Comparison of ENCODE assay signal across 20 cellular contexts in genomic region chr13:112888238-112889111, GRCh38.
DNase-seq lines count a peak whose midpoint lies in the region; ATAC-seq and TF ChIP-seq lines count a peak whose summit lies in the region.
"Had no signal": no experiment of that assay in that cellular context is flagged by ENCODE, and none has a peak within 500 bp of the region (broad histone marks: within the 10 kb centered on the region; RNA-seq: fewer than 3 reads in every experiment).

No MANE protein-coding gene starts in this region.

- H3K9ac ChIP-seq in endodermal cell (ENCODE audit: extremely low read depth, low read length, poor library complexity, severe bottlenecking) = no peak overlapping the region
- H3K9ac ChIP-seq in neuronal stem cell (ENCODE audit: low read depth, low read length, poor library complexity) = peak overlapping the region; percentile 22

- no peak overlapping the region for H4K8ac ChIP-seq in neuronal stem cell (ENCODE audit: low read depth, low read length)

- peak overlapping the region; percentile 52 for H2BK15ac ChIP-seq in neuronal stem cell (ENCODE audit: low read length)

- peak overlapping the region; percentile 72 for H2BK5ac ChIP-seq in neuronal stem cell (ENCODE audit: low read length)

- TF ChIP-seq POLR2A in esophagus squamous epithelium (IDR thresholded peaks at IDR 0.05) = no peak

- intact Hi-C loops in esophagus squamous epithelium (cut with DNase I) = no loop called here
- intact Hi-C loops in activated T-helper 2 cell treated with anti-CD3 and anti-CD28 coated beads, Interferon-gamma antibody, Interleukin-2, Interleukin-4, amounts not matched to agents 10 μg/mL and 5 μg/mL and 100 μg/mL, durations not matched to agents 14 hours and 24 hours and 36 hours (cut with micrococcal nuclease) = no loop called here

- H3K18ac ChIP-seq in neuronal stem cell (ENCODE audit: low read length) = peak overlapping the region; percentile 33

- WGBS in endodermal cell (ENCODE audit: insufficient coverage in 1 of 2, insufficient read length in 1 of 2), 2 experiments = 95 to 98% methylated on average over 23 to 34 of the region's 34 CpGs
- no CpG with 5 or more reads among the region's 34 CpGs for WGBS in neuronal stem cell (ENCODE audit: extremely low coverage in 2 of 2, insufficient read length in 2 of 2, insufficient replicate concordance in 1 of 2), 2 donors
- 80 to 91% methylated on average over 4 to 6 of the region's 34 CpGs for WGBS in esophagus squamous epithelium, 2 donors

- H3K9me3 ChIP-seq in endodermal cell (ENCODE audit: control insufficient read depth, low read length) (no peaks in the 10 kb centered on the region), neuronal stem cell (replicated peaks in 1 of 2; ENCODE audit: control insufficient read depth in 2 of 2, insufficient read depth in 1 of 2, low read depth in 1 of 2, low read length in 2 of 2) (peaks cover 0 to 3% of the 10 kb centered on the region in 2 donors), esophagus squamous epithelium (no peaks in the 10 kb centered on the region)
- H3K9me3 ChIP-seq: HAP-1 had no signal

- H3K27me3 ChIP-seq in endodermal cell (ENCODE audit: control insufficient read depth, insufficient read depth, low read length, poor library complexity, severe bottlenecking) = no peaks in the 10 kb centered on the region
- H3K27me3 ChIP-seq in neuronal stem cell (ENCODE audit: control insufficient read depth in 3 of 3, insufficient read depth in 3 of 3, low read depth in 1 of 3, low read length in 3 of 3) = peaks cover 0 to 7% (median 0%) of the 10 kb centered on the region in 3 experiments
- peaks cover 0 to 57% (median 2%) of the 10 kb centered on the region in 4 donors for H3K27me3 ChIP-seq in esophagus squamous epithelium

- H2AK5ac ChIP-seq in neuronal stem cell (ENCODE audit: low read depth, low read length) = peak overlapping the region; percentile 90

- ATAC-seq in stimulated activated naive CD8-positive, alpha-beta T cell treated with anti-CD3 and anti-CD28 coated beads, Interleukin-15, amount 100 ng/mL, for 72 hours = peak; percentile 11
- no peak for ATAC-seq in stimulated activated naive CD8-positive, alpha-beta T cell treated with anti-CD3 and anti-CD28 coated beads, Interleukin-15, Interleukin-2, amounts not matched to agents 100 U/mL and 50 U/mL, for 24 hours

- no peak overlapping the region for H2AFZ ChIP-seq in neuronal stem cell (ENCODE audit: low read length)

- H3K9me3 Mint-ChIP-seq in stimulated activated naive CD8-positive, alpha-beta T cell treated with anti-CD3 and anti-CD28 coated beads, Interleukin-15, amount 100 ng/mL, for 72 hours = no peaks in the 10 kb centered on the region
- no peaks in the 10 kb centered on the region for H3K9me3 Mint-ChIP-seq in endodermal cell
- no peaks in the 10 kb centered on the region for H3K9me3 Mint-ChIP-seq in activated T-helper 2 cell treated with anti-CD3 and anti-CD28 coated beads, Interferon-gamma antibody, Interleukin-2, Interleukin-4, amounts not matched to agents 10 μg/mL and 5 μg/mL and 100 μg/mL, durations not matched to agents 14 hours and 24 hours and 36 hours
- H3K9me3 Mint-ChIP-seq: CD8-positive, alpha-beta memory T cell had no signal

- TF ChIP-seq CTCF in endodermal cell (conservative IDR thresholded peaks at IDR 0.05) = no peak
- TF ChIP-seq CTCF in esophagus squamous epithelium (IDR thresholded peaks at IDR 0.05) = no peak

- no peak overlapping the region for H2BK120ac ChIP-seq in neuronal stem cell (ENCODE audit: low read depth, low read length)

- H3K36me3 Mint-ChIP-seq in endodermal cell (ENCODE audit: low read depth) = no peaks in the 10 kb centered on the region
- no peaks in the 10 kb centered on the region for H3K36me3 Mint-ChIP-seq in activated T-helper 2 cell treated with anti-CD3 and anti-CD28 coated beads, Interferon-gamma antibody, Interleukin-2, Interleukin-4, amounts not matched to agents 10 μg/mL and 5 μg/mL and 100 μg/mL, durations not matched to agents 14 hours and 24 hours and 36 hours (ENCODE audit: low read depth)

- H4K91ac ChIP-seq in neuronal stem cell (ENCODE audit: low read depth, low read length, poor library complexity) = peak overlapping the region; percentile 22

- no peak for DNase-seq in stimulated activated naive CD8-positive, alpha-beta T cell treated with anti-CD3 and anti-CD28 coated beads, Interleukin-15, amount 100 ng/mL, for 72 hours
- no peak for DNase-seq in stimulated activated naive CD8-positive, alpha-beta T cell treated with anti-CD3 and anti-CD28 coated beads, Interleukin-15, Interleukin-2, amounts not matched to agents 100 U/mL and 50 U/mL, for 24 hours
- peak; percentile 52 for DNase-seq in endodermal cell
- no peak for DNase-seq in neuronal stem cell (ENCODE audit: low spot score)
- no peak for DNase-seq in esophagus squamous epithelium (lab: John Stamatoyannopoulos, UW)
- no peak for DNase-seq in NCI-H774 (lab: John Stamatoyannopoulos, UW)
- no peak for DNase-seq in SK-N-DZ (ENCODE audit: low spot score)
- no peak for DNase-seq in activated T-helper 2 cell treated with anti-CD3 and anti-CD28 coated beads, Interferon-gamma antibody, Interleukin-2, Interleukin-4, amounts not matched to agents 10 μg/mL and 5 μg/mL and 100 μg/mL, durations not matched to agents 14 hours and 24 hours and 36 hours (ENCODE audit: low spot score)
- DNase-seq: C1 segment of cervical spinal cord; DMS79 treated with DMSO at 0.1 percent for 48 hours; NCI-H1092 treated with DMSO at 0.1 percent for 48 hours; NCI-H146; NCI-H2029 treated with DMSO at 0.1 percent for 48 hours; NCI-H2171 treated with DMSO at 0.1 percent for 48 hours; NCI-H446; NCI-H526 treated with DMSO at 0.1 percent for 48 hours; NK-92 treated with Interleukin-12 subunit alpha and Interleukin-12 subunit beta, amount 100 ng/mL, for 24 hours had no signal

- H3K4me2 ChIP-seq in neuronal stem cell (ENCODE audit: insufficient read depth, low read length, poor library complexity, severe bottlenecking) = no peak overlapping the region

- peak overlapping the region; percentile 91 for H2BK12ac ChIP-seq in neuronal stem cell (ENCODE audit: low read length)

- H3K4ac ChIP-seq in neuronal stem cell (ENCODE audit: low read length) = no peak overlapping the region

- peaks cover 8% of the 10 kb centered on the region for H3K36me3 ChIP-seq in endodermal cell (ENCODE audit: control insufficient read depth, insufficient read depth, low read length)
- H3K36me3 ChIP-seq in neuronal stem cell (replicated peaks in 1 of 2; ENCODE audit: control insufficient read depth in 2 of 2, insufficient read depth in 2 of 2, low read length in 2 of 2) = peaks cover 0 to 7% of the 10 kb centered on the region in 2 donors
- H3K36me3 ChIP-seq in esophagus squamous epithelium = no peaks in the 10 kb centered on the region

- peaks cover 2% of the 10 kb centered on the region for H3K79me1 ChIP-seq in neuronal stem cell (ENCODE audit: low read depth, low read length)

- peaks cover 8% of the 10 kb centered on the region for H3K4me1 Mint-ChIP-seq in stimulated activated naive CD8-positive, alpha-beta T cell treated with anti-CD3 and anti-CD28 coated beads, Interleukin-15, amount 100 ng/mL, for 72 hours
- H3K4me1 Mint-ChIP-seq in endodermal cell = peaks cover 28% of the 10 kb centered on the region
- no peaks in the 10 kb centered on the region for H3K4me1 Mint-ChIP-seq in activated T-helper 2 cell treated with anti-CD3 and anti-CD28 coated beads, Interferon-gamma antibody, Interleukin-2, Interleukin-4, amounts not matched to agents 10 μg/mL and 5 μg/mL and 100 μg/mL, durations not matched to agents 14 hours and 24 hours and 36 hours (ENCODE audit: low read depth)

- no peak overlapping the region for H3K4me3 Mint-ChIP-seq in stimulated activated naive CD8-positive, alpha-beta T cell treated with anti-CD3 and anti-CD28 coated beads, Interleukin-15, amount 100 ng/mL, for 72 hours
- no peak overlapping the region for H3K4me3 Mint-ChIP-seq in endodermal cell
- no peak overlapping the region for H3K4me3 Mint-ChIP-seq in activated T-helper 2 cell treated with anti-CD3 and anti-CD28 coated beads, Interferon-gamma antibody, Interleukin-2, Interleukin-4, amounts not matched to agents 10 μg/mL and 5 μg/mL and 100 μg/mL, durations not matched to agents 14 hours and 24 hours and 36 hours (ENCODE audit: low read depth)
- H3K4me3 Mint-ChIP-seq: CD8-positive, alpha-beta memory T cell had no signal

- peak overlapping the region; percentile 31 for H3K23ac ChIP-seq in neuronal stem cell (ENCODE audit: low read depth, low read length, poor library complexity)

- H3K4me1 ChIP-seq in endodermal cell (ENCODE audit: control insufficient read depth, insufficient read depth, low read length) = peaks cover 27% of the 10 kb centered on the region
- H3K4me1 ChIP-seq in neuronal stem cell (ENCODE audit: control insufficient read depth in 2 of 2, insufficient read depth in 1 of 2, low read depth in 1 of 2, low read length in 2 of 2) = peaks cover 31 to 35% of the 10 kb centered on the region in 2 donors
- peaks cover 0 to 33% (median 0%) of the 10 kb centered on the region in 3 donors for H3K4me1 ChIP-seq in esophagus squamous epithelium

- H3K27ac ChIP-seq in endodermal cell (ENCODE audit: low read depth, low read length) (no peak overlapping the region), neuronal stem cell (replicated peaks; ENCODE audit: low read length) (no peak overlapping the region), esophagus squamous epithelium (no peak overlapping the region)
- H3K27ac ChIP-seq: SK-N-MC had no signal

- peaks cover 17% of the 10 kb centered on the region for H3K27me3 Mint-ChIP-seq in stimulated activated naive CD8-positive, alpha-beta T cell treated with anti-CD3 and anti-CD28 coated beads, Interleukin-15, amount 100 ng/mL, for 72 hours
- H3K27me3 Mint-ChIP-seq in endodermal cell (ENCODE audit: insufficient read depth) = no peaks in the 10 kb centered on the region
- peaks cover 12% of the 10 kb centered on the region for H3K27me3 Mint-ChIP-seq in activated T-helper 2 cell treated with anti-CD3 and anti-CD28 coated beads, Interferon-gamma antibody, Interleukin-2, Interleukin-4, amounts not matched to agents 10 μg/mL and 5 μg/mL and 100 μg/mL, durations not matched to agents 14 hours and 24 hours and 36 hours (ENCODE audit: low read depth)

- no peak overlapping the region for H3K27ac Mint-ChIP-seq in stimulated activated naive CD8-positive, alpha-beta T cell treated with anti-CD3 and anti-CD28 coated beads, Interleukin-15, amount 100 ng/mL, for 72 hours
- H3K27ac Mint-ChIP-seq in endodermal cell = no peak overlapping the region
- H3K27ac Mint-ChIP-seq in activated T-helper 2 cell treated with anti-CD3 and anti-CD28 coated beads, Interferon-gamma antibody, Interleukin-2, Interleukin-4, amounts not matched to agents 10 μg/mL and 5 μg/mL and 100 μg/mL, durations not matched to agents 14 hours and 24 hours and 36 hours = no peak overlapping the region

- H3K14ac ChIP-seq in neuronal stem cell (ENCODE audit: low read length) = no peak overlapping the region

- H3K4me3 ChIP-seq in endodermal cell (ENCODE audit: low read length) (no peak overlapping the region), neuronal stem cell (ENCODE audit: low read length in 2 of 2) (no peak overlapping the region), esophagus squamous epithelium (no peak overlapping the region)
- H3K4me3 ChIP-seq: HAP-1, SK-N-MC had no signal
